In the genomic region with DNA sequence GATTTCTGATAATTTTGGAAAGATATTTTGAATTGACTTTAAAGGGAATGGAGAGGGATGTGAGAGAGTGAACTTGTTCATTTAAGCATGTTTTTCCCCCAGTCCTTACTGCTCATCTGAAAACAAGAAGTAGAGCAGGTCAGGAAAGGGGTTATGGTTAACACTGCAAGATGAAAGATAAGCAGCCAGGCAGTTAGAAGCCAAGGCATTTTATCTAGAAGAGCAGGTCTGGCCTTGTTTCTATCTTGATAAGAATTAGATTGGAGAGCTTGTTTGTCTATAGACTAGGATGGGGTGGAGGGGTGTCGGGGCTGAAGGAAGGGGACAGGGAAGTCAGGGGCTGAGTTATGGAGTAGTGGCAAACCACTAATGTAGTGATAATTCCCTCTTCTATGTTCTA, we compare ENCODE assay signal across 16 cellular contexts.
DNase-seq lines count a peak whose midpoint lies in the region; ATAC-seq and TF ChIP-seq lines count a peak whose summit lies in the region.
"Had no signal": no experiment of that assay in that cellular context is flagged by ENCODE, and none has a peak within 500 bp of the region (broad histone marks: within the 10 kb centered on the region; RNA-seq: fewer than 3 reads in every experiment).

No MANE protein-coding gene starts in this region.

- no peak overlapping the region for H3K4me3 Mint-ChIP-seq in activated CD4-positive, alpha-beta T cell treated with anti-CD3 and anti-CD28 coated beads, Interleukin-2, amount 10 ng/mL, durations not matched to agents 7 days and 5 days
- no peak overlapping the region for H3K4me3 Mint-ChIP-seq in activated T-helper 2 cell treated with anti-CD3 and anti-CD28 coated beads, Interferon-gamma antibody, Interleukin-2, Interleukin-4, amounts not matched to agents 10 μg/mL and 5 μg/mL and 100 μg/mL, durations not matched to agents 14 hours and 24 hours and 36 hours (ENCODE audit: low read depth)
- peak overlapping the region; percentile 7 for H3K4me3 Mint-ChIP-seq in stimulated activated effector memory CD8-positive, alpha-beta T cell treated with anti-CD3 and anti-CD28 coated beads, Interleukin-12 subunit alpha, Interleukin-12 subunit beta, amount 100 ng/mL, for 72 hours
- H3K4me3 Mint-ChIP-seq in CD4-positive, alpha-beta memory T cell = peak overlapping the region in 1 of 8 donors; percentile 5
- H3K4me3 Mint-ChIP-seq in activated naive CD4-positive, alpha-beta T cell treated with anti-CD3 and anti-CD28 coated beads for 36 hours = no peak overlapping the region
- H3K4me3 Mint-ChIP-seq: activated B cell treated with CpG ODN at 0.5 μM for 24 hours, HFFc6 had no signal

- no peak overlapping the region for H3K27ac ChIP-seq in CD4-positive, alpha-beta memory T cell (ENCODE audit: low read depth, low read length)
- H3K27ac ChIP-seq: stomach had no signal

- H3K9me3 ChIP-seq in CD4-positive, alpha-beta memory T cell (ENCODE audit: control insufficient read depth in 1 of 2, low read length in 2 of 2) = no peaks in the 10 kb centered on the region
- H3K9me3 ChIP-seq: stomach had no signal

- peaks cover 9% of the 10 kb centered on the region for H3K4me1 Mint-ChIP-seq in activated CD4-positive, alpha-beta T cell treated with anti-CD3 and anti-CD28 coated beads, Interleukin-2, amount 10 ng/mL, durations not matched to agents 7 days and 5 days
- H3K4me1 Mint-ChIP-seq in activated T-helper 2 cell treated with anti-CD3 and anti-CD28 coated beads, Interferon-gamma antibody, Interleukin-2, Interleukin-4, amounts not matched to agents 10 μg/mL and 5 μg/mL and 100 μg/mL, durations not matched to agents 14 hours and 24 hours and 36 hours (ENCODE audit: low read depth) = peaks cover 25% of the 10 kb centered on the region
- peaks cover 24% of the 10 kb centered on the region for H3K4me1 Mint-ChIP-seq in stimulated activated effector memory CD8-positive, alpha-beta T cell treated with anti-CD3 and anti-CD28 coated beads, Interleukin-12 subunit alpha, Interleukin-12 subunit beta, amount 100 ng/mL, for 72 hours
- H3K4me1 Mint-ChIP-seq in CD4-positive, alpha-beta memory T cell = peaks cover 0 to 6% (median 3%) of the 10 kb centered on the region in 4 donors
- no peaks in the 10 kb centered on the region for H3K4me1 Mint-ChIP-seq in activated naive CD4-positive, alpha-beta T cell treated with anti-CD3 and anti-CD28 coated beads for 36 hours (ENCODE audit: low read depth)

- no peaks in the 10 kb centered on the region for H3K27me3 ChIP-seq in CD4-positive, alpha-beta memory T cell (ENCODE audit: insufficient read depth, low read length)
- H3K27me3 ChIP-seq: stomach had no signal

- POLR2A ChIA-PET in activated CD4-positive, alpha-beta T cell treated with anti-CD3 and anti-CD28 coated beads, Interleukin-2, amount 10 ng/mL, durations not matched to agents 7 days and 5 days (lab: Charles Lee) = no interaction called here
- POLR2A ChIA-PET in CD4-positive, alpha-beta memory T cell (lab: Charles Lee; ENCODE audit: partially characterized antibody) = no interaction called here

- H3K27me3 Mint-ChIP-seq in activated CD4-positive, alpha-beta T cell treated with anti-CD3 and anti-CD28 coated beads, Interleukin-2, amount 10 ng/mL, durations not matched to agents 7 days and 5 days = peaks cover 3% of the 10 kb centered on the region
- H3K27me3 Mint-ChIP-seq in activated T-helper 2 cell treated with anti-CD3 and anti-CD28 coated beads, Interferon-gamma antibody, Interleukin-2, Interleukin-4, amounts not matched to agents 10 μg/mL and 5 μg/mL and 100 μg/mL, durations not matched to agents 14 hours and 24 hours and 36 hours (ENCODE audit: low read depth) = peaks cover 13% of the 10 kb centered on the region
- H3K27me3 Mint-ChIP-seq in CD4-positive, alpha-beta memory T cell = peaks cover 0 to 3% of the 10 kb centered on the region in 2 donors
- H3K27me3 Mint-ChIP-seq in activated naive CD4-positive, alpha-beta T cell treated with anti-CD3 and anti-CD28 coated beads for 36 hours (ENCODE audit: low read depth) = peaks cover 2% of the 10 kb centered on the region
- H3K27me3 Mint-ChIP-seq: activated B cell treated with CpG ODN at 0.5 μM for 24 hours had no signal

- H3K9me3 Mint-ChIP-seq in activated CD4-positive, alpha-beta T cell treated with anti-CD3 and anti-CD28 coated beads, Interleukin-2, amount 10 ng/mL, durations not matched to agents 7 days and 5 days = no peaks in the 10 kb centered on the region
- H3K9me3 Mint-ChIP-seq in activated T-helper 2 cell treated with anti-CD3 and anti-CD28 coated beads, Interferon-gamma antibody, Interleukin-2, Interleukin-4, amounts not matched to agents 10 μg/mL and 5 μg/mL and 100 μg/mL, durations not matched to agents 14 hours and 24 hours and 36 hours = no peaks in the 10 kb centered on the region
- peaks cover 4% of the 10 kb centered on the region for H3K9me3 Mint-ChIP-seq in stimulated activated effector memory CD8-positive, alpha-beta T cell treated with anti-CD3 and anti-CD28 coated beads, Interleukin-12 subunit alpha, Interleukin-12 subunit beta, amount 100 ng/mL, for 72 hours
- H3K9me3 Mint-ChIP-seq in CD4-positive, alpha-beta memory T cell = peaks cover 0 to 3% (median 0%) of the 10 kb centered on the region in 8 donors
- no peaks in the 10 kb centered on the region for H3K9me3 Mint-ChIP-seq in activated naive CD4-positive, alpha-beta T cell treated with anti-CD3 and anti-CD28 coated beads for 36 hours
- H3K9me3 Mint-ChIP-seq: activated B cell treated with CpG ODN at 0.5 μM for 24 hours, HFFc6 had no signal

- no peak for TF ChIP-seq POLR2A in NB4 (IDR thresholded peaks at IDR 0.05; ENCODE audit: extremely low read depth, insufficient read length)

- TF ChIP-seq CTCF in NB4 (IDR thresholded peaks at IDR 0.05; ENCODE audit: low read depth, low read length) = no peak

- H3K4me1 ChIP-seq in CD4-positive, alpha-beta memory T cell (ENCODE audit: insufficient read depth, low read length) = no peaks in the 10 kb centered on the region
- H3K4me1 ChIP-seq: stomach had no signal

- no peak overlapping the region for H3K4me3 ChIP-seq in NB4 (ENCODE audit: low read depth, low read length)
- H3K4me3 ChIP-seq in CD4-positive, alpha-beta memory T cell (ENCODE audit: low read length in 2 of 2) = no peak overlapping the region
- H3K4me3 ChIP-seq: stomach had no signal

- peak overlapping the region; percentile 33 for H3K27ac Mint-ChIP-seq in activated CD4-positive, alpha-beta T cell treated with anti-CD3 and anti-CD28 coated beads, Interleukin-2, amount 10 ng/mL, durations not matched to agents 7 days and 5 days
- peak overlapping the region; percentile 10 for H3K27ac Mint-ChIP-seq in activated T-helper 2 cell treated with anti-CD3 and anti-CD28 coated beads, Interferon-gamma antibody, Interleukin-2, Interleukin-4, amounts not matched to agents 10 μg/mL and 5 μg/mL and 100 μg/mL, durations not matched to agents 14 hours and 24 hours and 36 hours
- H3K27ac Mint-ChIP-seq in stimulated activated effector memory CD8-positive, alpha-beta T cell treated with anti-CD3 and anti-CD28 coated beads, Interleukin-12 subunit alpha, Interleukin-12 subunit beta, amount 100 ng/mL, for 72 hours = peak overlapping the region; percentile 64
- peak overlapping the region in 3 of 7 donors; percentile 35 to 77 (median 39) for H3K27ac Mint-ChIP-seq in CD4-positive, alpha-beta memory T cell
- H3K27ac Mint-ChIP-seq in activated naive CD4-positive, alpha-beta T cell treated with anti-CD3 and anti-CD28 coated beads for 36 hours = no peak overlapping the region
- H3K27ac Mint-ChIP-seq: activated B cell treated with CpG ODN at 0.5 μM for 24 hours, HFFc6 had no signal

- H3K36me3 ChIP-seq in CD4-positive, alpha-beta memory T cell (ENCODE audit: insufficient read depth, low read length) = no peaks in the 10 kb centered on the region
- H3K36me3 ChIP-seq: stomach had no signal

- intact Hi-C loops in activated T-helper 2 cell treated with anti-CD3 and anti-CD28 coated beads, Interferon-gamma antibody, Interleukin-2, Interleukin-4, amounts not matched to agents 10 μg/mL and 5 μg/mL and 100 μg/mL, durations not matched to agents 14 hours and 24 hours and 36 hours (cut with micrococcal nuclease) = no loop called here
- intact Hi-C loops in CD4-positive, alpha-beta memory T cell (cut with micrococcal nuclease) = no loop called here
- intact Hi-C loops in activated naive CD4-positive, alpha-beta T cell treated with anti-CD3 and anti-CD28 coated beads for 36 hours (cut with micrococcal nuclease) = no loop called here

- DNase-seq in activated CD4-positive, alpha-beta T cell treated with anti-CD3 and anti-CD28 coated beads, Interleukin-2, amount 10 ng/mL, durations not matched to agents 7 days and 5 days = no peak
- DNase-seq in activated CD4-positive, alpha-beta T cell treated with anti-CD3 and anti-CD28 coated beads, Interleukin-2, amount 50 U/mL, for 1 hour = no peak
- DNase-seq in NB4 (ENCODE audit: low read depth) = peak; percentile 69
- no peak for DNase-seq in activated T-helper 2 cell treated with anti-CD3 and anti-CD28 coated beads, Interferon-gamma antibody, Interleukin-2, Interleukin-4, amounts not matched to agents 10 μg/mL and 5 μg/mL and 100 μg/mL, durations not matched to agents 14 hours and 24 hours and 36 hours (ENCODE audit: low spot score)
- DNase-seq in stimulated activated effector memory CD8-positive, alpha-beta T cell treated with anti-CD3 and anti-CD28 coated beads, Interleukin-12 subunit alpha, Interleukin-12 subunit beta, amount 100 ng/mL, for 72 hours (ENCODE audit: low spot score in 2 of 2) = no peak
- no peak for DNase-seq in CD4-positive, alpha-beta memory T cell
- DNase-seq in AML-193 (lab: John Stamatoyannopoulos, UW) = no peak
- no peak for DNase-seq in activated naive CD4-positive, alpha-beta T cell treated with anti-CD3 and anti-CD28 coated beads for 36 hours
- DNase-seq: activated B cell treated with CpG ODN at 0.5 μM for 24 hours; central memory CD4-positive, alpha-beta T cell; DMS79; foreskin melanocyte; HFFc6; NCI-H2081; SHP77 treated with DMSO at 0.1 percent for 48 hours; stomach had no signal

- peak; percentile 71 for ATAC-seq in stimulated activated effector memory CD8-positive, alpha-beta T cell treated with anti-CD3 and anti-CD28 coated beads, Interleukin-12 subunit alpha, Interleukin-12 subunit beta, amount 100 ng/mL, for 72 hours

- CTCF ChIA-PET in activated CD4-positive, alpha-beta T cell treated with anti-CD3 and anti-CD28 coated beads, Interleukin-2, amount 10 ng/mL, durations not matched to agents 7 days and 5 days (lab: Charles Lee) = no interaction called here
- CTCF ChIA-PET in CD4-positive, alpha-beta memory T cell (lab: Charles Lee; ENCODE audit: partially characterized antibody) = no interaction called here
- CTCF ChIA-PET in activated naive CD4-positive, alpha-beta T cell treated with anti-CD3 and anti-CD28 coated beads for 36 hours (lab: Charles Lee) = no interaction called here

- H3K36me3 Mint-ChIP-seq in activated CD4-positive, alpha-beta T cell treated with anti-CD3 and anti-CD28 coated beads, Interleukin-2, amount 10 ng/mL, durations not matched to agents 7 days and 5 days (ENCODE audit: low read depth) = no peaks in the 10 kb centered on the region
- peaks cover 8% of the 10 kb centered on the region for H3K36me3 Mint-ChIP-seq in activated T-helper 2 cell treated with anti-CD3 and anti-CD28 coated beads, Interferon-gamma antibody, Interleukin-2, Interleukin-4, amounts not matched to agents 10 μg/mL and 5 μg/mL and 100 μg/mL, durations not matched to agents 14 hours and 24 hours and 36 hours (ENCODE audit: low read depth)
- H3K36me3 Mint-ChIP-seq in stimulated activated effector memory CD8-positive, alpha-beta T cell treated with anti-CD3 and anti-CD28 coated beads, Interleukin-12 subunit alpha, Interleukin-12 subunit beta, amount 100 ng/mL, for 72 hours = peaks cover 19% of the 10 kb centered on the region
- no peaks in the 10 kb centered on the region for H3K36me3 Mint-ChIP-seq in CD4-positive, alpha-beta memory T cell
- H3K36me3 Mint-ChIP-seq in activated naive CD4-positive, alpha-beta T cell treated with anti-CD3 and anti-CD28 coated beads for 36 hours (ENCODE audit: low read depth) = no peaks in the 10 kb centered on the region
